8 cellular contexts compared by ENCODE assay signal in genomic region chr22:40487663-40488249, GRCh38.
A peak's percentile ranks its signal among the peaks of the same experiment; 100 is the strongest.
DNase-seq lines count a peak whose midpoint lies in the region; ATAC-seq, FAIRE-seq and TF ChIP-seq lines count a peak whose summit lies in the region.

No MANE protein-coding gene starts in this region.

- H3K4me3 ChIP-seq in HFF-Myc (replicated peaks; ENCODE audit: low read depth, low read length) = no peak overlapping the region

- FAIRE-seq in TTC549 (lab: Jason Lieb, UNC) = peak; percentile 20

- peaks cover 24% of the 10 kb centered on the region for H3K4me1 Mint-ChIP-seq in type B pancreatic cell (ENCODE audit: unreplicated experiment)
- peaks cover 51% of the 10 kb centered on the region for H3K4me1 Mint-ChIP-seq in stimulated activated naive CD8-positive, alpha-beta T cell treated with anti-CD3 and anti-CD28 coated beads, Interleukin-15, amount 100 ng/mL, for 72 hours

- H3K27ac Mint-ChIP-seq in type B pancreatic cell = peak overlapping the region; percentile 1
- H3K27ac Mint-ChIP-seq in stimulated activated naive CD8-positive, alpha-beta T cell treated with anti-CD3 and anti-CD28 coated beads, Interleukin-15, amount 100 ng/mL, for 72 hours = no peak overlapping the region

- DNase-seq in NCI-H2081 (lab: John Stamatoyannopoulos, UW) (peak; percentile 7 to 23), NCI-H2081 treated with DMSO at 0.1 percent for 48 hours (lab: John Stamatoyannopoulos, UW) (no peak), HFF-Myc (ENCODE audit: extremely low read depth, low read depth) (no peak), glomerular visceral epithelial cell (ENCODE audit: extremely low spot score) (peak; percentile 15), type B pancreatic cell (ENCODE audit: extremely low spot score, unreplicated experiment) (no peak)
- no peak for DNase-seq in stimulated activated naive CD8-positive, alpha-beta T cell treated with anti-CD3 and anti-CD28 coated beads, Interleukin-15, amount 100 ng/mL, for 72 hours

- peaks cover 15% of the 10 kb centered on the region for H3K36me3 Mint-ChIP-seq in type B pancreatic cell

- ATAC-seq in stimulated activated naive CD8-positive, alpha-beta T cell treated with anti-CD3 and anti-CD28 coated beads, Interleukin-15, amount 100 ng/mL, for 72 hours = no peak
- no peak for ATAC-seq in GM19397 (IDR thresholded peaks at IDR 0.05; ENCODE audit: unreplicated experiment)

- TF ChIP-seq CTCF in HFF-Myc (IDR thresholded peaks at IDR 0.05; ENCODE audit: low read depth, low read length, missing control alignments) = peak; percentile 65
- TF ChIP-seq CTCF in type B pancreatic cell (conservative IDR thresholded peaks at IDR 0.05) = peak; percentile 82

- no peak overlapping the region for H3K4me3 Mint-ChIP-seq in type B pancreatic cell
- H3K4me3 Mint-ChIP-seq in stimulated activated naive CD8-positive, alpha-beta T cell treated with anti-CD3 and anti-CD28 coated beads, Interleukin-15, amount 100 ng/mL, for 72 hours = no peak overlapping the region

- no peaks in the 10 kb centered on the region for H3K9me3 Mint-ChIP-seq in type B pancreatic cell
- H3K9me3 Mint-ChIP-seq in stimulated activated naive CD8-positive, alpha-beta T cell treated with anti-CD3 and anti-CD28 coated beads, Interleukin-15, amount 100 ng/mL, for 72 hours = no peaks in the 10 kb centered on the region

- no peaks in the 10 kb centered on the region for H3K27me3 Mint-ChIP-seq in type B pancreatic cell
- H3K27me3 Mint-ChIP-seq in stimulated activated naive CD8-positive, alpha-beta T cell treated with anti-CD3 and anti-CD28 coated beads, Interleukin-15, amount 100 ng/mL, for 72 hours = no peaks in the 10 kb centered on the region

Comparison
In these comparisons a context has a peak if more than half of its experiments do, and no peak if none do; other contexts are left out.
1. DNase-seq: peak in NCI-H2081 (2 of 2) and glomerular visceral epithelial cell (single experiment); none in NCI-H2081 treated with DMSO at 0.1 percent for 48 hours (single experiment), HFF-Myc (single experiment), type B pancreatic cell (single experiment) and stimulated activated naive CD8-positive, alpha-beta T cell treated with anti-CD3 and anti-CD28 coated beads, Interleukin-15, amount 100 ng/mL, for 72 hours (0 of 2).